Comparison of ENCODE assay signal across 8 cellular contexts in the genomic region with DNA sequence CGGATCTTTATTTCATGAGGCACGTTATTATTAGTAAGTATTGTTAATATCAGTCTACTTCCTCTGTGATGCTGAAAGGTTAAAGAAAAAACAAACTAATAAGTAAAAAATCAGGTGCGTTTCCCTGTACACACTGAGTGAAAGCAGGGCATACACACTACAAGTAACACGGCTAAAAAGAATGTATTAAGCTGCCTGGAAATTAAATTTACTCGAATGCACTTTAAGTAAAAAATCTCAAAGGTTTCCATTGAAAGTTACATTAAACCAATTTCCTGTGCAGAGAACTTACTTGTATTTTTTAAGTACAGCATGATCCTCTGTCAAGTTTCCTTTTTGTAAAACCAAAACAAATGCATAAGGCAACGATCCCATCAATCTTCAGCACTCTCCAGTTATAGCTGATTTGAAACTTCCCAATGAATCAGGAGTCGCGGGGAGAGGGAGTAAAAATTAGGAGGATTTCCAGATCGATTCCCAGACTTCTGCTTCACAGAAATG.
DNase-seq lines count a peak whose midpoint lies in the region; ATAC-seq, FAIRE-seq and TF ChIP-seq lines count a peak whose summit lies in the region.

No MANE protein-coding gene starts in this region.

- peak; percentile 34 for DNase-seq in NCI-H2171 treated with DMSO at 0.1 percent for 48 hours (lab: John Stamatoyannopoulos, UW)
- no peak for DNase-seq in NCI-H2171 (lab: John Stamatoyannopoulos, UW)
- no peak for DNase-seq in iPS DF 6.9 (ENCODE audit: low read depth, low spot score)
- no peak for DNase-seq in stimulated activated naive B cell treated with anti-CD40 and anti-IgM and Interleukin-4, amounts not matched to agents 10 μg/mL and 1 μg/mL and 100 μg/mL, for 72 hours
- no peak for DNase-seq in urothelium cell line (ENCODE audit: low spot score)
- no peak for DNase-seq in NCI-H446 treated with DMSO at 0.1 percent for 48 hours (lab: John Stamatoyannopoulos, UW)

- no peaks in the 10 kb centered on the region for H3K9me3 ChIP-seq in iPS DF 6.9 (ENCODE audit: control insufficient read depth, insufficient read depth, low read length)

- no peaks in the 10 kb centered on the region for H3K36me3 ChIP-seq in iPS DF 6.9 (ENCODE audit: control insufficient read depth, insufficient read depth, low read length)

- peak overlapping the region; percentile 94 to 97 for H3K4me3 Mint-ChIP-seq in stimulated activated naive B cell treated with anti-CD40 and anti-IgM and Interleukin-4, amounts not matched to agents 10 μg/mL and 1 μg/mL and 100 μg/mL, for 72 hours

- H3K36me3 Mint-ChIP-seq in stimulated activated naive B cell treated with anti-CD40 and anti-IgM and Interleukin-4, amounts not matched to agents 10 μg/mL and 1 μg/mL and 100 μg/mL, for 72 hours: peaks cover 40 to 47% of the 10 kb centered on the region in 2 donors

- no peaks in the 10 kb centered on the region for H3K27me3 Mint-ChIP-seq in stimulated activated naive B cell treated with anti-CD40 and anti-IgM and Interleukin-4, amounts not matched to agents 10 μg/mL and 1 μg/mL and 100 μg/mL, for 72 hours

- no peak for FAIRE-seq in urothelium cell line (lab: Jason Lieb, UNC)

- H3K4me1 ChIP-seq in iPS DF 6.9 (ENCODE audit: control insufficient read depth, insufficient read depth, low read length): peaks cover 2% of the 10 kb centered on the region; the same call in 1 of the 2 replicates

- H3K9me3 Mint-ChIP-seq in stimulated activated naive B cell treated with anti-CD40 and anti-IgM and Interleukin-4, amounts not matched to agents 10 μg/mL and 1 μg/mL and 100 μg/mL, for 72 hours: no peaks in the 10 kb centered on the region

- peaks cover 10% of the 10 kb centered on the region; the same call in 1 of the 2 replicates for H3K27me3 ChIP-seq in iPS DF 6.9 (ENCODE audit: control insufficient read depth, insufficient read depth, low read length)

- H3K4me3 ChIP-seq in iPS DF 6.9 (ENCODE audit: low read length): peak overlapping the region; percentile 48; the same call in 1 of the 2 replicates

- H3K27ac ChIP-seq in VCaP (peak overlapping the region; percentile 89), iPS DF 6.9 (ENCODE audit: low read length) (no peak overlapping the region)

- ATAC-seq in stimulated activated naive B cell treated with anti-CD40 and anti-IgM and Interleukin-4, amounts not matched to agents 10 μg/mL and 1 μg/mL and 100 μg/mL, for 72 hours (replicated peaks): no peak
- ATAC-seq in GM18907 (IDR thresholded peaks at IDR 0.05; ENCODE audit: unreplicated experiment): no peak

- WGBS in iPS DF 6.9 (ENCODE audit: insufficient coverage, insufficient read length): no CpG with 5 or more reads among the region's 9 CpGs

- peak overlapping the region; percentile 98 for H3K27ac Mint-ChIP-seq in stimulated activated naive B cell treated with anti-CD40 and anti-IgM and Interleukin-4, amounts not matched to agents 10 μg/mL and 1 μg/mL and 100 μg/mL, for 72 hours

- peaks cover 33 to 46% of the 10 kb centered on the region in 2 donors for H3K4me1 Mint-ChIP-seq in stimulated activated naive B cell treated with anti-CD40 and anti-IgM and Interleukin-4, amounts not matched to agents 10 μg/mL and 1 μg/mL and 100 μg/mL, for 72 hours

- no peak for TF ChIP-seq CTCF in VCaP (conservative IDR thresholded peaks at IDR 0.05)
